1 cellular context compared by ENCODE assay signal in genomic region chr1:229342305-229342901, GRCh38.
TF ChIP-seq lines count a peak whose summit lies in the region.

No MANE protein-coding gene starts in this region.

TF ChIP-seq in HepG2, 621 proteins besides CTCF, POLR2A, EP300 and RAD21 (continues in another document):
- no peak for TF ChIP-seq ZUFSP (CRISPR knock-in tag; IDR thresholded peaks at IDR 0.05; ENCODE audit: borderline replicate concordance)
- TF ChIP-seq CAMTA2 (CRISPR knock-in tag; IDR thresholded peaks at IDR 0.05; ENCODE audit: borderline replicate concordance) = 0 out of 2 replicates have a peak, but pooled peaks have one; percentile 79
- 0 out of 2 replicates have a peak, but pooled peaks have one; percentile 20 for TF ChIP-seq KDM3A (CRISPR knock-in tag; IDR thresholded peaks at IDR 0.05; ENCODE audit: low read depth)
- no peak for TF ChIP-seq SATB2 (CRISPR knock-in tag; IDR thresholded peaks at IDR 0.05)
- peak; percentile 56; the same call in 1 of the 2 replicates for TF ChIP-seq ATF2 (CRISPR knock-in tag; IDR thresholded peaks at IDR 0.05)
- TF ChIP-seq POLR2AphosphoS5 (IDR thresholded peaks at IDR 0.05; ENCODE audit: low read depth, low read length) = peak; percentile 57; the same call in 1 of the 2 replicates
- no peak for TF ChIP-seq ZSCAN5A (CRISPR knock-in tag; IDR thresholded peaks at IDR 0.05; ENCODE audit: borderline replicate concordance)
- TF ChIP-seq HDAC2 (CRISPR knock-in tag; IDR thresholded peaks at IDR 0.05) = peak; percentile 39; the same call in 1 of the 2 replicates
- TF ChIP-seq ZNF274 (CRISPR knock-in tag; IDR thresholded peaks at IDR 0.05) = 0 out of 2 replicates have a peak, but pooled peaks have one; percentile 12
- peak; percentile 83 for TF ChIP-seq PHF8 (CRISPR knock-in tag; IDR thresholded peaks at IDR 0.05)
- 0 out of 2 replicates have a peak, but pooled peaks have one; percentile 47 for TF ChIP-seq ZNF329 (CRISPR knock-in tag; IDR thresholded peaks at IDR 0.05; ENCODE audit: low read depth)
- TF ChIP-seq POGK (CRISPR knock-in tag; conservative IDR thresholded peaks at IDR 0.05) = peak; percentile 63; the same call in 1 of the 2 replicates
- peak; percentile 76; the same call in 1 of the 2 replicates for TF ChIP-seq POLR2G (IDR thresholded peaks at IDR 0.05; ENCODE audit: low read depth, low read length)
- TF ChIP-seq ZNF709 (CRISPR knock-in tag; IDR thresholded peaks at IDR 0.05) = 0 out of 2 replicates have a peak, but pooled peaks have one; percentile 23
- peak; percentile 28; the same call in 1 of the 2 replicates for TF ChIP-seq RXRB (CRISPR knock-in tag; IDR thresholded peaks at IDR 0.05; ENCODE audit: borderline replicate concordance)
- peak; percentile 90 for TF ChIP-seq PRDM10 (CRISPR knock-in tag; IDR thresholded peaks at IDR 0.05; ENCODE audit: low read depth)
- TF ChIP-seq ZSCAN9 (CRISPR knock-in tag; IDR thresholded peaks at IDR 0.05; ENCODE audit: borderline replicate concordance) = no peak
- TF ChIP-seq SIN3B (IDR thresholded peaks at IDR 0.05; ENCODE audit: low read length) = peak; percentile 81
- TF ChIP-seq JUNB (CRISPR knock-in tag; IDR thresholded peaks at IDR 0.05; ENCODE audit: borderline replicate concordance) = no peak
- TF ChIP-seq NCOA1 (CRISPR knock-in tag; IDR thresholded peaks at IDR 0.05) = no peak
- TF ChIP-seq ARID4A (CRISPR knock-in tag; IDR thresholded peaks at IDR 0.05; ENCODE audit: borderline replicate concordance) = peak; percentile 88
- TF ChIP-seq ZNF121 (CRISPR knock-in tag; IDR thresholded peaks at IDR 0.05) = 0 out of 2 replicates have a peak, but pooled peaks have one; percentile 32
- no peak for TF ChIP-seq PLRG1 (conservative IDR thresholded peaks at IDR 0.05)
- TF ChIP-seq ZBTB14 (CRISPR knock-in tag; IDR thresholded peaks at IDR 0.05) = no peak; the same call in 1 of the 2 replicates
- TF ChIP-seq STAG1 (CRISPR knock-in tag; IDR thresholded peaks at IDR 0.05) = peak; percentile 7; the same call in 1 of the 2 replicates
- peak; percentile 41; the same call in 1 of the 2 replicates for TF ChIP-seq KDM2A (CRISPR knock-in tag; IDR thresholded peaks at IDR 0.05; ENCODE audit: borderline replicate concordance, low read depth)
- TF ChIP-seq DMTF1 (CRISPR knock-in tag; IDR thresholded peaks at IDR 0.05) = no peak
- peak; percentile 89 for TF ChIP-seq SAP130 (CRISPR knock-in tag; IDR thresholded peaks at IDR 0.05; ENCODE audit: low read depth)
- no peak for TF ChIP-seq ZNF44 (CRISPR knock-in tag; IDR thresholded peaks at IDR 0.05)
- TF ChIP-seq MLLT10 (CRISPR knock-in tag; IDR thresholded peaks at IDR 0.05) = no peak
- TF ChIP-seq KAT8 (CRISPR knock-in tag; IDR thresholded peaks at IDR 0.05) = peak; percentile 43; the same call in 1 of the 2 replicates
- 0 out of 2 replicates have a peak, but pooled peaks have one; percentile 25 for TF ChIP-seq THRA (CRISPR knock-in tag; IDR thresholded peaks at IDR 0.05; ENCODE audit: borderline replicate concordance)
- no peak for TF ChIP-seq TP53 (CRISPR knock-in tag; conservative IDR thresholded peaks at IDR 0.05)
- TF ChIP-seq ZNF776 (CRISPR knock-in tag; IDR thresholded peaks at IDR 0.05) = peak; percentile 61; the same call in 1 of the 2 replicates
- peak; percentile 56; the same call in 1 of the 2 replicates for TF ChIP-seq ARNT2 (CRISPR knock-in tag; IDR thresholded peaks at IDR 0.05; ENCODE audit: low read depth)
- TF ChIP-seq FOSL2 (CRISPR knock-in tag; IDR thresholded peaks at IDR 0.05) = no peak; the same call in 1 of the 2 replicates
- TF ChIP-seq ETV5 (CRISPR knock-in tag; IDR thresholded peaks at IDR 0.05; ENCODE audit: borderline replicate concordance) = peak; percentile 42; the same call in 1 of the 2 replicates
- TF ChIP-seq KMT2A (CRISPR knock-in tag; IDR thresholded peaks at IDR 0.05) = peak; percentile 81
